Comparison of ENCODE assay signal across 1 cellular context in the genomic region with DNA sequence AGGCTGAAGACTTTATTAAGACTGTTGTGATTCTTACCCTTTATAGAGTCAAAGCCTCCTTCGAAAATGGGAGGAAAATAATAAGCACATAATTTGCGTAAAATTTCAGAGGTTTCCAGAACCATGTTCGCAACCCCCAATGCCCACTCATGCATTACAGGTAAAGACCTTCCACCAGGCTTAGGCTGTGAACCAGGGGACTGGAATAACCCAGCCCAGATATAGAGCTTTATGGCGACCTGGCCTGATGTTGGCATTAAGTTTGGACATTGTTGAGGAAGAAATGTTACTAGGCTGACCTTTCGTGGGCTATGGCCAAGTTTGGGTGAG.
TF ChIP-seq lines count a peak whose summit lies in the region.

No MANE protein-coding gene starts in this region.

TF ChIP-seq in GM12878, 131 proteins besides CTCF, POLR2A, EP300 and RAD21 (continued from another document):
- TF ChIP-seq ASH2L (IDR thresholded peaks at IDR 0.05; ENCODE audit: borderline replicate concordance, low read depth) (no peak), CBX5 (IDR thresholded peaks at IDR 0.05; ENCODE audit: low read depth) (no peak), NR2C2 (IDR thresholded peaks at IDR 0.05; ENCODE audit: borderline replicate concordance, control insufficient read depth, insufficient read length, low read depth) (no peak), FOXM1 (IDR thresholded peaks at IDR 0.05; ENCODE audit: low read depth, low read length) (peak; percentile 49; the same call in 1 of the 2 replicates)
